ENCODE assay signal across 26 cellular contexts in the genomic region with DNA sequence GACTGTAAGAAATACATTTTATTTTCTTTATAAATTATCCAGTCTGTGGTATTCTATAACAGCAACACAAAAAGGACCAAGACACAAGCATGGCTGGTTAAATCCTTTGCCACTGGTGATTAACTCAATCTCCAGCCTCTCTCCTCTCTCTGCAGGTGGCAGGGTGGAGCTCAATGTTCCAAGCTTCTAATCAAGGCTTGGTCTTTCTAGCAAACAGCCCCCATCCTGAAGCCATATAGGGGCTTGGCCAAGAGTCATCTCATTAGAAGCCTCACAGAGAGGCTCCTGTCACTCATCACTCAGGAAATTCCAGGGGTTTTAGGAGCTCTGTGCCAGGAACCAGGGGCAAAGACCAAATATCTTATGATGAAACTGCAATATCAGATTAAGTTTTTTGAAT. TPM values are rescaled to one million over a fixed set of nuclear protein-coding genes. Genes with fewer than 3 reads are reported as not detected.
DNase-seq lines count a peak whose midpoint lies in the region; TF ChIP-seq lines count a peak whose summit lies in the region.
"Had no signal": no experiment of that assay in that cellular context is flagged by ENCODE, and none has a peak within 500 bp of the region (broad histone marks: within the 10 kb centered on the region; RNA-seq: fewer than 3 reads in every experiment).

No MANE protein-coding gene starts in this region.

- TF ChIP-seq CTCF in ascending aorta (IDR thresholded peaks at IDR 0.05) = no peak
- TF ChIP-seq CTCF in osteocyte (IDR thresholded peaks at IDR 0.05) = no peak

- no peaks in the 10 kb centered on the region for H3K27me3 Mint-ChIP-seq in osteocyte (ENCODE audit: unreplicated experiment)
- H3K27me3 Mint-ChIP-seq: stimulated activated naive CD8-positive, alpha-beta T cell treated with anti-CD3 and anti-CD28 coated beads, Interleukin-15, Interleukin-2, amounts not matched to agents 100 ng/mL and 50 ng/mL, for 24 hours; T-cell had no signal

- peaks cover 15% of the 10 kb centered on the region for H3K9me3 Mint-ChIP-seq in osteocyte (ENCODE audit: unreplicated experiment)

- H3K27me3 ChIP-seq in ascending aorta = no peaks in the 10 kb centered on the region
- H3K27me3 ChIP-seq: adrenal gland, Peyer's patch, tibial nerve had no signal

- H3K36me3 Mint-ChIP-seq in osteocyte (ENCODE audit: unreplicated experiment) = peaks cover 15% of the 10 kb centered on the region

- H3K9me3 ChIP-seq in ascending aorta = peaks cover 0 to 8% of the 10 kb centered on the region in 2 donors

- H3K36me3 ChIP-seq in ascending aorta = no peaks in the 10 kb centered on the region
- H3K36me3 ChIP-seq: adrenal gland, Peyer's patch, tibial nerve had no signal

- peak overlapping the region; percentile 90 for H3K27ac Mint-ChIP-seq in osteocyte (ENCODE audit: unreplicated experiment)
- H3K27ac Mint-ChIP-seq: activated CD8-positive, alpha-beta T cell treated with anti-CD3 and anti-CD28 coated beads, Interleukin-2, amount 10 ng/mL, durations not matched to agents 7 days and 5 days; CD8-positive, alpha-beta T cell; stimulated activated naive CD8-positive, alpha-beta T cell treated with anti-CD3 and anti-CD28 coated beads, Interleukin-15, Interleukin-2, amounts not matched to agents 100 ng/mL and 50 ng/mL, for 24 hours; T-cell had no signal

- H3K4me3 Mint-ChIP-seq in osteocyte (ENCODE audit: unreplicated experiment) = no peak overlapping the region
- H3K4me3 Mint-ChIP-seq: activated CD8-positive, alpha-beta T cell treated with anti-CD3 and anti-CD28 coated beads, Interleukin-2, amount 10 ng/mL, durations not matched to agents 7 days and 5 days; CD8-positive, alpha-beta T cell; neural crest cell; stimulated activated naive CD8-positive, alpha-beta T cell treated with anti-CD3 and anti-CD28 coated beads, Interleukin-15, Interleukin-2, amounts not matched to agents 100 ng/mL and 50 ng/mL, for 24 hours; T-cell had no signal

- H3K4me1 ChIP-seq in ascending aorta = peaks cover 8 to 12% of the 10 kb centered on the region in 2 donors
- H3K4me1 ChIP-seq: adrenal gland, Peyer's patch, tibial nerve had no signal

- H3K27ac ChIP-seq in ascending aorta = peak overlapping the region; percentile 58 to 68
- H3K27ac ChIP-seq: 22Rv1, adrenal gland, GM23248, Peyer's patch, tibial nerve had no signal

- DNase-seq in NCI-H1092 treated with DMSO at 0.1 percent for 48 hours (lab: John Stamatoyannopoulos, UW) (peak; percentile 17), NCI-H1092 (lab: John Stamatoyannopoulos, UW) (no peak), NCI-H226 (peak; percentile 17), ascending aorta (ENCODE audit: low spot score in 2 of 2) (no peak), osteocyte (ENCODE audit: extremely low spot score, unreplicated experiment) (no peak), inferior parietal cortex (ENCODE audit: extremely low spot score) (no peak), germinal center (ENCODE audit: low spot score) (no peak)
- DNase-seq in activated naive CD4-positive, alpha-beta T cell treated with anti-CD3 and anti-CD28 coated beads, Interleukin-2, amount 50 U/mL, for 16 hours = no peak
- DNase-seq: activated CD8-positive, alpha-beta T cell treated with anti-CD3 and anti-CD28 coated beads, Interleukin-2, amount 10 ng/mL, durations not matched to agents 7 days and 5 days; adrenal gland; CD8-positive, alpha-beta T cell; cortex of kidney; GM23248; KG1; kidney glomerular epithelial cell; NCI-H187; NCI-H2227 treated with DMSO at 0.1 percent for 48 hours; Peyer's patch; SIG-M5; stimulated activated CD4-positive, alpha-beta T cell treated with anti-CD3 and anti-CD28 coated beads, Interleukin-15, amount 100 ng/mL, for 24 hours; T-cell had no signal

- intact Hi-C loops in ascending aorta (cut with DNase I) = no loop called here

- H3K4me1 Mint-ChIP-seq in osteocyte (ENCODE audit: unreplicated experiment) = peaks cover 78% of the 10 kb centered on the region

- no peak overlapping the region for H3K4me3 ChIP-seq in ascending aorta
- H3K4me3 ChIP-seq: adrenal gland, GM23248, lung, Peyer's patch, tibial nerve had no signal

RNA-seq across cellular contexts. Expression of a gene that starts 12.0 kb away (rescaled TPM):
- total RNA-seq in ascending aorta (56.5 TPM), osteocyte (157 and 169 TPM in 2 replicates)

Comparison
In these comparisons a context has a peak if more than half of its experiments do, and no peak if none do; other contexts are left out.
1. DNase-seq: peak in NCI-H1092 treated with DMSO at 0.1 percent for 48 hours (single experiment) and NCI-H226 (single experiment); none in NCI-H1092 (single experiment), ascending aorta (0 of 2), osteocyte (single experiment), activated naive CD4-positive, alpha-beta T cell treated with anti-CD3 and anti-CD28 coated beads, Interleukin-2, amount 50 U/mL, for 16 hours (single experiment), inferior parietal cortex (single experiment) and germinal center (single experiment).